In genomic region chr6:46015119-46015968, GRCh38 we compare ENCODE assay signal across 9 cellular contexts. TPM values are rescaled to one million over a fixed set of nuclear protein-coding genes. Genes with fewer than 3 reads are reported as not detected.
DNase-seq lines count a peak whose midpoint lies in the region; ATAC-seq and FAIRE-seq lines count a peak whose summit lies in the region.
"Had no signal": no experiment of that assay in that cellular context is flagged by ENCODE, and none has a peak within 500 bp of the region (broad histone marks: within the 10 kb centered on the region; RNA-seq: fewer than 3 reads in every experiment).

CLIC5 (minus strand) TSS chr6:46015860; CDS start chr6:46015542, 318 bp downstream.

- no peaks in the 10 kb centered on the region for H3K36me3 ChIP-seq in CD8-positive, alpha-beta memory T cell (ENCODE audit: insufficient read depth, low read length)
- H3K36me3 ChIP-seq in small intestine (ENCODE audit: control insufficient read depth in 2 of 2, insufficient read depth in 2 of 2, low read length in 2 of 2): no peaks in the 10 kb centered on the region

- peak within 1 kb of the TSS; percentile 86 to 95 (median 91) for H3K4me3 Mint-ChIP-seq in CD8-positive, alpha-beta memory T cell
- peak within 1 kb of the TSS; percentile 81 for H3K4me3 Mint-ChIP-seq in activated naive CD8-positive, alpha-beta T cell treated with anti-CD3 and anti-CD28 coated beads, Interleukin-2, amount 50 U/mL, for 24 hours

- no peak for FAIRE-seq in small intestine (lab: Jason Lieb, UNC)
- FAIRE-seq: colon had no signal

- CTCF ChIA-PET in CD8-positive, alpha-beta memory T cell (lab: Charles Lee): interaction anchor here (1.3 to 2.2 kb wide), 2 partner anchors 19 to 85 kb away, joined by 4 to 10 read pairs; no protein-coding TSS in a partner anchor

- H3K27me3 Mint-ChIP-seq in CD8-positive, alpha-beta memory T cell: peaks cover 4 to 18% of the 10 kb centered on the region in 2 donors
- peaks cover 18% of the 10 kb centered on the region for H3K27me3 Mint-ChIP-seq in activated naive CD8-positive, alpha-beta T cell treated with anti-CD3 and anti-CD28 coated beads, Interleukin-2, amount 50 U/mL, for 24 hours

- H3K27ac ChIP-seq in CD8-positive, alpha-beta memory T cell (ENCODE audit: low read depth, low read length): peak within 1 kb of the TSS; percentile 38
- peak within 1 kb of the TSS; percentile 69 to 92 for H3K27ac ChIP-seq in small intestine (ENCODE audit: low read depth in 1 of 2, low read length in 1 of 2)

- peak; percentile 13 to 54 (median 22) for DNase-seq in CD8-positive, alpha-beta memory T cell
- DNase-seq in NCI-H510A treated with DMSO at 0.1 percent for 48 hours (lab: John Stamatoyannopoulos, UW) (peak; percentile 32), small intestine (peak; percentile 52), DMS79 (lab: John Stamatoyannopoulos, UW) (no peak), KG1 (lab: John Stamatoyannopoulos, UW) (no peak), GDM1 (lab: John Stamatoyannopoulos, UW) (no peak)
- DNase-seq in activated naive CD8-positive, alpha-beta T cell treated with anti-CD3 and anti-CD28 coated beads, Interleukin-2, amount 50 U/mL, for 24 hours: peak; percentile 41

- peaks cover 0 to 8% (median 0%) of the 10 kb centered on the region in 3 donors for H3K36me3 Mint-ChIP-seq in CD8-positive, alpha-beta memory T cell
- peaks cover 6% of the 10 kb centered on the region for H3K36me3 Mint-ChIP-seq in activated naive CD8-positive, alpha-beta T cell treated with anti-CD3 and anti-CD28 coated beads, Interleukin-2, amount 50 U/mL, for 24 hours (ENCODE audit: low read depth)

- peaks cover 47 to 55% (median 54%) of the 10 kb centered on the region in 3 donors for H3K4me1 Mint-ChIP-seq in CD8-positive, alpha-beta memory T cell
- H3K4me1 Mint-ChIP-seq in activated naive CD8-positive, alpha-beta T cell treated with anti-CD3 and anti-CD28 coated beads, Interleukin-2, amount 50 U/mL, for 24 hours: peaks cover 56% of the 10 kb centered on the region

- H3K4me3 ChIP-seq in CD8-positive, alpha-beta memory T cell (ENCODE audit: low read length): peak within 1 kb of the TSS; percentile 62
- H3K4me3 ChIP-seq in iPS-18c (ENCODE audit: insufficient read depth, low read depth, low read length) (peak within 1 kb of the TSS; percentile 66), small intestine (ENCODE audit: low read depth in 1 of 2, low read length in 2 of 2) (peak within 1 kb of the TSS; percentile 61 to 63)

- POLR2A ChIA-PET in CD8-positive, alpha-beta memory T cell (lab: Charles Lee): no interaction called here

- peaks cover 47% of the 10 kb centered on the region for H3K4me1 ChIP-seq in CD8-positive, alpha-beta memory T cell (ENCODE audit: insufficient read depth, low read length)
- H3K4me1 ChIP-seq in small intestine (ENCODE audit: control insufficient read depth in 2 of 2, insufficient read depth in 1 of 2, low read depth in 1 of 2, low read length in 1 of 2): peaks cover 11 to 20% of the 10 kb centered on the region in 2 donors

- H3K9me3 Mint-ChIP-seq in CD8-positive, alpha-beta memory T cell: no peaks in the 10 kb centered on the region
- peaks cover 5% of the 10 kb centered on the region for H3K9me3 Mint-ChIP-seq in activated naive CD8-positive, alpha-beta T cell treated with anti-CD3 and anti-CD28 coated beads, Interleukin-2, amount 50 U/mL, for 24 hours

- ATAC-seq in activated naive CD8-positive, alpha-beta T cell treated with anti-CD3 and anti-CD28 coated beads, Interleukin-2, amount 50 U/mL, for 24 hours: no peak

- no peaks in the 10 kb centered on the region for H3K27me3 ChIP-seq in CD8-positive, alpha-beta memory T cell (ENCODE audit: insufficient read depth, low read length, poor library complexity, severe bottlenecking)
- peaks cover 0 to 1% of the 10 kb centered on the region in 2 donors for H3K27me3 ChIP-seq in small intestine (ENCODE audit: control insufficient read depth in 2 of 2, insufficient read depth in 2 of 2, low read length in 2 of 2)

- H3K27ac Mint-ChIP-seq in CD8-positive, alpha-beta memory T cell: peak within 1 kb of the TSS; percentile 91 to 99 (median 96)
- H3K27ac Mint-ChIP-seq in activated naive CD8-positive, alpha-beta T cell treated with anti-CD3 and anti-CD28 coated beads, Interleukin-2, amount 50 U/mL, for 24 hours: peak within 1 kb of the TSS; percentile 80

- WGBS in small intestine, 3 donors: 0 to 1% (median 0%) methylated on average over 72 to 82 of the region's 82 CpGs

- H3K9me3 ChIP-seq in CD8-positive, alpha-beta memory T cell (ENCODE audit: low read length): no peaks in the 10 kb centered on the region
- no peaks in the 10 kb centered on the region for H3K9me3 ChIP-seq in iPS-18c (ENCODE audit: control insufficient read depth, insufficient read depth, low read length)
- H3K9me3 ChIP-seq in small intestine (ENCODE audit: control insufficient read depth, low read depth): no peaks in the 10 kb centered on the region

RNA-seq across cellular contexts. Expression of gene CLIC5, which starts in this region (rescaled TPM):
- total RNA-seq in CD8-positive, alpha-beta memory T cell: 1 to 10 TPM; 6.4 to 7.2 TPM
- 4.8 TPM for polyA plus RNA-seq in CD8-positive, alpha-beta memory T cell
- 10 to 100 TPM in 2 of 3 donors, 1 to 10 TPM in 1; 9.3 to 24.0 (median 19.5) TPM for polyA plus RNA-seq in small intestine

Comparison
In these comparisons a context has a peak if more than half of its experiments do, and no peak if none do; other contexts are left out.
1. DNase-seq: peak in CD8-positive, alpha-beta memory T cell (5 of 5), NCI-H510A treated with DMSO at 0.1 percent for 48 hours (single experiment), activated naive CD8-positive, alpha-beta T cell treated with anti-CD3 and anti-CD28 coated beads, Interleukin-2, amount 50 U/mL, for 24 hours (single experiment) and small intestine (single experiment); none in DMS79 (single experiment), KG1 (single experiment) and GDM1 (single experiment).
2. Peak in every context shown above with its lines, with median percentiles within 50 percentile points of each other: H3K4me3 ChIP-seq.